27 cellular contexts compared by ENCODE assay signal in genomic region chr5:172434246-172434645, GRCh38.
"Had no signal": no experiment of that assay in that cellular context is flagged by ENCODE, and none has a peak within 500 bp of the region (broad histone marks: within the 10 kb centered on the region; RNA-seq: fewer than 3 reads in every experiment).

No MANE protein-coding gene starts in this region.

- H3K27me3 ChIP-seq: adrenal gland, Peyer's patch, SJCRH30 had no signal

- H3K4me3 ChIP-seq: adrenal gland, K562, Peyer's patch, SJCRH30 had no signal

- H3K9me3 ChIP-seq: adrenal gland, Peyer's patch, SJCRH30, SK-N-SH had no signal

- H3K36me3 Mint-ChIP-seq: activated CD4-positive, alpha-beta memory T cell treated with anti-CD3 and anti-CD28 coated beads for 36 hours; activated naive CD8-positive, alpha-beta T cell treated with anti-CD3 and anti-CD28 coated beads, Interleukin-2, amount 10 ng/mL, durations not matched to agents 7 days and 5 days had no signal

- H3K9me3 Mint-ChIP-seq: activated CD4-positive, alpha-beta memory T cell treated with anti-CD3 and anti-CD28 coated beads for 36 hours; activated CD4-positive, alpha-beta T cell treated with anti-CD3 and anti-CD28 coated beads, Interleukin-2, amount 10 ng/mL, durations not matched to agents 7 days and 5 days; activated naive CD8-positive, alpha-beta T cell treated with anti-CD3 and anti-CD28 coated beads, Interleukin-2, amount 10 ng/mL, durations not matched to agents 7 days and 5 days; activated T-helper 2 cell treated with anti-CD3 and anti-CD28 coated beads, Interferon-gamma antibody, Interleukin-2, Interleukin-4, amounts not matched to agents 10 μg/mL and 5 μg/mL and 100 μg/mL, durations not matched to agents 14 hours and 24 hours and 36 hours had no signal

- H3K27ac ChIP-seq: Peyer's patch, RWPE1, SJCRH30, VCaP had no signal

- H3K4me3 Mint-ChIP-seq: activated CD4-positive, alpha-beta memory T cell treated with anti-CD3 and anti-CD28 coated beads for 36 hours; activated CD4-positive, alpha-beta T cell treated with anti-CD3 and anti-CD28 coated beads, Interleukin-2, amount 10 ng/mL, durations not matched to agents 7 days and 5 days; activated naive CD8-positive, alpha-beta T cell treated with anti-CD3 and anti-CD28 coated beads, Interleukin-2, amount 10 ng/mL, durations not matched to agents 7 days and 5 days had no signal

- ATAC-seq: K562 had no signal

- H3K27me3 Mint-ChIP-seq: activated CD4-positive, alpha-beta T cell treated with anti-CD3 and anti-CD28 coated beads, Interleukin-2, amount 10 ng/mL, durations not matched to agents 7 days and 5 days had no signal

- DNase-seq: activated CD4-positive, alpha-beta memory T cell treated with anti-CD3 and anti-CD28 coated beads for 36 hours; activated CD4-positive, alpha-beta T cell treated with anti-CD3 and anti-CD28 coated beads, Interleukin-2, amount 10 ng/mL, durations not matched to agents 7 days and 5 days; activated CD4-positive, CD25-positive, alpha-beta regulatory T cell; activated naive CD4-positive, alpha-beta T cell treated with anti-CD3 and anti-CD28 coated beads, Interleukin-2, amount 50 U/mL, for 16 hours; activated naive CD8-positive, alpha-beta T cell treated with anti-CD3 and anti-CD28 coated beads, Interleukin-2, amount 10 ng/mL, durations not matched to agents 7 days and 5 days; activated T-cell treated with anti-CD3 and anti-CD28 coated beads for 4 hours; activated T-cell treated with anti-CD3 and anti-CD28 coated beads, Interleukin-2, amount 50 U/mL, for 48 hours; adrenal gland; anterior cingulate cortex; Karpas-422; NCI-H146; NCI-H1930; NCI-H2107; NCI-H2171 treated with DMSO at 0.1 percent for 48 hours; NCI-H226; NCI-H510A; NCI-H69; NK-92 treated with Interleukin-12 subunit alpha and Interleukin-12 subunit beta, amount 100 ng/mL, for 24 hours; Peyer's patch; Right ventricle myocardium superior; SK-N-SH; T-helper 1 cell had no signal

- H3K36me3 ChIP-seq: adrenal gland, Peyer's patch, SJCRH30 had no signal

- H3K4me1 Mint-ChIP-seq: activated CD4-positive, alpha-beta T cell treated with anti-CD3 and anti-CD28 coated beads, Interleukin-2, amount 10 ng/mL, durations not matched to agents 7 days and 5 days; activated naive CD8-positive, alpha-beta T cell treated with anti-CD3 and anti-CD28 coated beads, Interleukin-2, amount 10 ng/mL, durations not matched to agents 7 days and 5 days had no signal

- H3K27ac Mint-ChIP-seq: activated CD4-positive, alpha-beta memory T cell treated with anti-CD3 and anti-CD28 coated beads for 36 hours; activated naive CD8-positive, alpha-beta T cell treated with anti-CD3 and anti-CD28 coated beads, Interleukin-2, amount 10 ng/mL, durations not matched to agents 7 days and 5 days; activated T-helper 2 cell treated with anti-CD3 and anti-CD28 coated beads, Interferon-gamma antibody, Interleukin-2, Interleukin-4, amounts not matched to agents 10 μg/mL and 5 μg/mL and 100 μg/mL, durations not matched to agents 14 hours and 24 hours and 36 hours had no signal
